Comparison of ENCODE assay signal across 17 cellular contexts in the genomic region with DNA sequence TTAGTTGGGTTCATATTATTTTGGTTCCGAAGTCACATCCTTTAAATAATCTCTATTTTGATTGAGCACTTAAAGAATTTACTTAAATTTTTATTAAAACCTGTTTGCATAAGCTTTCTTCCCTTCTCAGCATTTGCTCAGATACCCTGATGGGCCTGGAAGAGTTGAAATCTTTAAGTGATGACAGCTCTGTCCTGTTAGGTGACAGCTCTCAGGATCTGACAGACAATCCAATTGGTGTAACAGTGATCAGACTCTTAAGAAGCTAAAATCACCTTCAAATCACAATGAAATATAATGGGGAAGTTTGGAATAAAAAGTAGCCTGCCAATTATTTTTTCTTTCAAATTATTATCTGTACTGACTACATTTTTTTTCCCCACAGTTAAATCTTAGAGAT.
DNase-seq lines count a peak whose midpoint lies in the region; ATAC-seq and TF ChIP-seq lines count a peak whose summit lies in the region.
"Had no signal": no experiment of that assay in that cellular context is flagged by ENCODE, and none has a peak within 500 bp of the region (broad histone marks: within the 10 kb centered on the region; RNA-seq: fewer than 3 reads in every experiment).

No MANE protein-coding gene starts in this region.

- H3K9me3 ChIP-seq in cardiac muscle cell (ENCODE audit: low read depth): no peaks in the 10 kb centered on the region
- H3K9me3 ChIP-seq in right atrium auricular region: peaks cover 0 to 8% of the 10 kb centered on the region in 2 donors
- H3K9me3 ChIP-seq: A549, Caco-2 had no signal

- no peaks in the 10 kb centered on the region for H3K36me3 ChIP-seq in cardiac muscle cell
- H3K36me3 ChIP-seq in right atrium auricular region: no peaks in the 10 kb centered on the region
- H3K36me3 ChIP-seq: BLaER1 treated with 17β-estradiol and CSF1 and Interleukin-3, amounts not matched to agents 10 nM and 100 nM had no signal

- H3K4me3 ChIP-seq in cardiac muscle cell (no peak overlapping the region), right atrium auricular region (no peak overlapping the region)
- H3K4me3 ChIP-seq: A549; BLaER1 treated with 17β-estradiol and CSF1 and Interleukin-3, amounts not matched to agents 10 nM and 100 nM had no signal

- H3K27me3 ChIP-seq in cardiac muscle cell (no peaks in the 10 kb centered on the region), right atrium auricular region (no peaks in the 10 kb centered on the region)
- H3K27me3 ChIP-seq: BLaER1 treated with 17β-estradiol and CSF1 and Interleukin-3, amounts not matched to agents 10 nM and 100 nM had no signal

- peak; percentile 68 for ATAC-seq in left ventricle myocardium superior
- ATAC-seq: A549; CD8-positive, alpha-beta T cell had no signal

- intact Hi-C loops in cardiac septum (cut with DNase I): loop anchor here (10.0 kb wide), 1 partner anchor 234 kb away; no protein-coding TSS in a partner anchor
- intact Hi-C loops in left ventricle myocardium superior (cut with micrococcal nuclease): no loop called here

- peak; percentile 38 for DNase-seq in NCI-H82 (lab: John Stamatoyannopoulos, UW)
- no peak for DNase-seq in NCI-H82 treated with DMSO at 0.1 percent for 48 hours (lab: John Stamatoyannopoulos, UW; ENCODE audit: unreplicated experiment)
- DNase-seq in cardiac muscle cell (ENCODE audit: low read depth in 1 of 2, low spot score in 1 of 2): no peak
- DNase-seq in cardiac septum (ENCODE audit: low spot score): no peak
- DNase-seq in left ventricle myocardium superior: no peak
- DNase-seq in right atrium auricular region (ENCODE audit: low spot score): no peak
- DNase-seq: AML-193; Caco-2; Calu3; CD4-positive, alpha-beta T cell; CD8-positive, alpha-beta T cell; DMS79 treated with DMSO at 0.1 percent for 48 hours; GF-D8 had no signal

- TF ChIP-seq CTCF in cardiac muscle cell (IDR thresholded peaks at IDR 0.05; ENCODE audit: low read depth, low read length): no peak
- TF ChIP-seq CTCF in right atrium auricular region (IDR thresholded peaks at IDR 0.05): no peak

- peaks cover 12% of the 10 kb centered on the region for H3K4me1 ChIP-seq in cardiac muscle cell (ENCODE audit: low read depth)
- H3K4me1 ChIP-seq in right atrium auricular region: no peaks in the 10 kb centered on the region
- H3K4me1 ChIP-seq: A549, Caco-2 had no signal

- H3K27ac ChIP-seq in cardiac muscle cell: peak overlapping the region; percentile 45
- H3K27ac ChIP-seq in right atrium auricular region: no peak overlapping the region
- H3K27ac ChIP-seq: 22Rv1; A549; BLaER1 treated with 17β-estradiol and CSF1 and Interleukin-3, amounts not matched to agents 10 nM and 100 nM; C4-2B had no signal
